Comparison of ENCODE assay signal across 8 cellular contexts in the genomic region with DNA sequence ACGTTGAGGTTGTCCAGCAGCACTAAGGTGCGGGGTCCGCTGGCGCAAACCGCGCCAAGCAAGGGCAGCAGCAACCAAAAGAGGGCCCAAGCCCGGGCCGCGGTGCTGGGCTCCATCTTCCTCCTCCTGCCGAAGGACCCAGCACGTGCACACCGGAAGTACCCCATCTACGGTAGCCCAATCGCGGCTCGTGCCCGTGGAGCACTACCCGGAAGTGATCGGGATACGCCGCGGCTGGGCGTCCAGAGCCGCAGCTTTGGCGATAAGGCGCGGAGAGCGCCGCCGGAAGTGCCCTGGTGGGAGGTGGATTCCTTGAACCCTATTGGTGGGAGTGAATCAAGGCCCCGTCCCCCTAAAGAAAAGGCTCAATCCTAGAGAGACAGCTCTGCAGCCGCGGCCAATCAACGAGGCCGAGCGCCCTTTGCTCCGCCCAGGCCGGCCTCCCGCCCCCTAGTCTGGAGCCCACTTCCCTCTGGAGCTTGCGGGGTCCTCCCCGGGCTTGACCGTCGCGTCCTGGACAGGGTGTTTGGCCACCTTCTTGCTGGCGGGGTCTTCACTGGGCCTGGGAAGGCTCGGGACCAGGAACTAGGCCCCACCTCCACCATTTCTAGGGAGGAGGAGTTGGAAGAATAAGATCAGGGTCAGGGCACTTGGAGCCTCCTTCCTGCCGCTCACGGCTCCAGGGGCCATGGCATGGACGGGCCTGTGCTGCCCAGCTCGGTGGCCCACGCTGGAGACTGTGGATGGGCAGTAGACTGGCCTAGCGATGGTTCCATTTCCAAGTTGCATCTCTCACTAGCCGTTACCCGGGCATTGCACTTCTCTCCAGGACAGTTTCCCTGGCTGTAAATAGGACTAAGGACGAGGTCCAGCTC. TPM values are rescaled to one million over a fixed set of nuclear protein-coding genes. Genes with fewer than 3 reads are reported as not detected.
DNase-seq lines count a peak whose midpoint lies in the region; ATAC-seq and TF ChIP-seq lines count a peak whose summit lies in the region.

DDOST (minus strand) TSS at position 135 of the 875 bp plus-strand sequence; CDS start at position 116, 19 bp downstream.

- TF ChIP-seq POLR2A in GM15510 (IDR thresholded peaks at IDR 0.05; ENCODE audit: borderline replicate concordance, extremely low read depth, insufficient read length) = peak; percentile 79

- intact Hi-C loops in T-helper 2 cell treated with Interferon-gamma antibody and Interleukin-4, amounts not matched to agents 100 ng/mL and 5 ng/mL, for 36 hours (cut with micrococcal nuclease) = loop anchor here (1.0 kb wide), 1 partner anchor 27 kb away; no protein-coding TSS in a partner anchor
- intact Hi-C loops in ascending aorta (cut with DNase I) = loop anchor here (1.0 kb wide), 4 partner anchors 28 to 153 kb away; partner anchors contain the start of genes MUL1 and PINK1
- intact Hi-C loops in right cardiac atrium (cut with DNase I) = no loop called here
- intact Hi-C loops in aorta (cut with DNase I) = loop anchor here in 1 of 2 donors (2.0 kb wide), 1 partner anchor 27 kb away; no protein-coding TSS in a partner anchor

- H3K27ac ChIP-seq in ascending aorta (peak within 1 kb of the TSS; percentile 89 to 90), right cardiac atrium (ENCODE audit: low read length) (peak within 1 kb of the TSS; percentile 94), aorta (ENCODE audit: low read depth in 1 of 2, low read length in 2 of 2) (peak within 1 kb of the TSS in 1 of 2 donors; percentile 71)

- TF ChIP-seq CTCF in ascending aorta (IDR thresholded peaks at IDR 0.05) = peak in 2 of 3 experiments; percentile 47 to 48

- H3K36me3 ChIP-seq in ascending aorta (peaks cover 4 to 24% of the 10 kb centered on the region in 2 donors), aorta (ENCODE audit: control insufficient read depth in 1 of 2, insufficient read depth in 2 of 2, low read length in 1 of 2) (no peaks in the 10 kb centered on the region)

- H3K27me3 ChIP-seq in ascending aorta (no peaks in the 10 kb centered on the region), right cardiac atrium (ENCODE audit: control insufficient read depth, insufficient read depth) (no peaks in the 10 kb centered on the region), aorta (ENCODE audit: control insufficient read depth in 1 of 2, insufficient read depth in 2 of 2, low read length in 1 of 2) (no peaks in the 10 kb centered on the region)

- 1% methylated on average over 55 of the region's 55 CpGs for WGBS in right cardiac atrium
- WGBS in aorta, 2 donors = 1% methylated on average over 54 to 55 of the region's 55 CpGs

- peak; percentile 93 to 95 for DNase-seq in NCI-H187 (lab: John Stamatoyannopoulos, UW)
- DNase-seq in ascending aorta (ENCODE audit: low spot score in 2 of 2) = peak; percentile 82 to 98
- peak; percentile 98 for DNase-seq in right cardiac atrium
- peak; percentile 98 for DNase-seq in putamen (ENCODE audit: low spot score)
- peak; percentile 97 to 98 for DNase-seq in aorta

- H3K9me3 ChIP-seq in ascending aorta (no peaks in the 10 kb centered on the region), right cardiac atrium (ENCODE audit: control insufficient read depth, low read length) (no peaks in the 10 kb centered on the region), aorta (ENCODE audit: control insufficient read depth, low read length) (no peaks in the 10 kb centered on the region)

- H3K4me1 ChIP-seq in ascending aorta = peaks cover 6 to 18% of the 10 kb centered on the region in 2 donors
- H3K4me1 ChIP-seq in right cardiac atrium (ENCODE audit: control insufficient read depth, insufficient read depth, low read length) = no peaks in the 10 kb centered on the region
- H3K4me1 ChIP-seq in aorta (ENCODE audit: control insufficient read depth in 1 of 2, insufficient read depth in 2 of 2, low read length in 2 of 2) = no peaks in the 10 kb centered on the region

- H3K4me3 ChIP-seq in ascending aorta (peak within 1 kb of the TSS; percentile 83 to 87), right cardiac atrium (ENCODE audit: low read length) (peak within 1 kb of the TSS; percentile 75), aorta (ENCODE audit: low read length in 2 of 2) (peak within 1 kb of the TSS; percentile 66)

- ATAC-seq in HG02938 (IDR thresholded peaks at IDR 0.05; ENCODE audit: unreplicated experiment) (peak; percentile 96), right cardiac atrium (peak; percentile 96 to 98), aorta (ENCODE audit: low FRiP score) (peak; percentile 97)

RNA-seq across cellular contexts. Expression of gene DDOST, which starts in this region (rescaled TPM):
- total RNA-seq in T-helper 2 cell treated with Interferon-gamma antibody and Interleukin-4, amounts not matched to agents 100 ng/mL and 5 ng/mL, for 36 hours = 181 and 198 TPM in 2 replicates
- total RNA-seq in ascending aorta (142 TPM), right cardiac atrium (100 to 1,000 TPM; 107 to 143 (median 124) TPM), aorta (100 to 1,000 TPM; 123 to 135 TPM)
- polyA plus RNA-seq in right cardiac atrium (123 TPM), aorta (100 to 1,000 TPM in 1 of 2 donors, 10 to 100 TPM in 1; 86.3 to 174 TPM)

Comparison
In these comparisons a context has a peak if more than half of its experiments do, and no peak if none do; other contexts are left out.
1. intact Hi-C loops: an anchor here in T-helper 2 cell treated with Interferon-gamma antibody and Interleukin-4, amounts not matched to agents 100 ng/mL and 5 ng/mL, for 36 hours (1.0 kb wide) and ascending aorta (1.0 kb wide); none called in right cardiac atrium.